In genomic region chr9:124203818-124204217, GRCh38 we compare ENCODE assay signal across 20 cellular contexts. TPM values are rescaled to one million over a fixed set of nuclear protein-coding genes. Genes with fewer than 3 reads are reported as not detected.
A peak's percentile ranks its signal among the peaks of the same experiment; 100 is the strongest.
DNase-seq lines count a peak whose midpoint lies in the region; ATAC-seq lines count a peak whose summit lies in the region.
"Had no signal": no experiment of that assay in that cellular context is flagged by ENCODE, and none has a peak within 500 bp of the region (broad histone marks: within the 10 kb centered on the region; RNA-seq: fewer than 3 reads in every experiment).

No MANE protein-coding gene starts in this region.

- no peaks in the 10 kb centered on the region for H3K27me3 Mint-ChIP-seq in activated CD8-positive, alpha-beta T cell treated with anti-CD3 and anti-CD28 coated beads, Interleukin-2, amount 10 ng/mL, durations not matched to agents 7 days and 5 days (ENCODE audit: low read depth)

- H3K36me3 Mint-ChIP-seq in activated CD8-positive, alpha-beta T cell treated with anti-CD3 and anti-CD28 coated beads, Interleukin-2, amount 10 ng/mL, durations not matched to agents 7 days and 5 days (ENCODE audit: low read depth), result peaks cover 23% of the 10 kb centered on the region
- H3K36me3 Mint-ChIP-seq: type B pancreatic cell had no signal

- POLR2A ChIA-PET in activated CD8-positive, alpha-beta T cell treated with anti-CD3 and anti-CD28 coated beads, Interleukin-2, amount 10 ng/mL, durations not matched to agents 7 days and 5 days (lab: Charles Lee), result interaction anchor here (1.4 to 3.2 kb wide), 3 partner anchors 10 to 83 kb away, joined by 4 to 19 read pairs (median 4); no protein-coding TSS in a partner anchor

- no peaks in the 10 kb centered on the region for H3K36me3 ChIP-seq in BLaER1
- H3K36me3 ChIP-seq: colonic mucosa had no signal

- H3K9me3 ChIP-seq in BLaER1, result no peaks in the 10 kb centered on the region
- H3K9me3 ChIP-seq: colonic mucosa had no signal

- peak overlapping the region; percentile 67 for H3K4me3 Mint-ChIP-seq in activated CD8-positive, alpha-beta T cell treated with anti-CD3 and anti-CD28 coated beads, Interleukin-2, amount 10 ng/mL, durations not matched to agents 7 days and 5 days
- H3K4me3 Mint-ChIP-seq: HFFc6, nephron progenitor cell, type B pancreatic cell had no signal

- peaks cover 84% of the 10 kb centered on the region for H3K4me1 Mint-ChIP-seq in activated CD8-positive, alpha-beta T cell treated with anti-CD3 and anti-CD28 coated beads, Interleukin-2, amount 10 ng/mL, durations not matched to agents 7 days and 5 days (ENCODE audit: low read depth)

- DNase-seq in CD1c-positive myeloid dendritic cell (ENCODE audit: extremely low spot score) (peak; percentile 83), iPS-NIHi7 (ENCODE audit: extremely low spot score) (peak; percentile 1), superior temporal gyrus (ENCODE audit: extremely low spot score) (no peak), DMS 273 treated with DMSO at 0.1 percent for 48 hours (lab: John Stamatoyannopoulos, UW) (no peak)
- DNase-seq in activated CD8-positive, alpha-beta T cell treated with anti-CD3 and anti-CD28 coated beads, Interleukin-2, amount 10 ng/mL, durations not matched to agents 7 days and 5 days, result no peak
- DNase-seq: colonic mucosa; COR-L47; head of caudate nucleus; HFFc6; NCI-H1417 treated with DMSO at 0.1 percent for 48 hours; NCI-H510A; nephron progenitor cell; stimulated activated naive CD4-positive, alpha-beta T cell treated with Interleukin-2 at 50 U/mL for 16 hours; T-helper 9 cell had no signal

- CTCF ChIA-PET in activated CD8-positive, alpha-beta T cell treated with anti-CD3 and anti-CD28 coated beads, Interleukin-2, amount 10 ng/mL, durations not matched to agents 7 days and 5 days (lab: Charles Lee), result interaction anchor here (0.8 to 1.5 kb wide), 3 partner anchors 9 to 191 kb away, joined by 3 read pairs; no protein-coding TSS in a partner anchor

- no peaks in the 10 kb centered on the region for H3K27me3 ChIP-seq in BLaER1
- H3K27me3 ChIP-seq: colonic mucosa had no signal

- peaks cover 4% of the 10 kb centered on the region for H3K9me3 Mint-ChIP-seq in activated CD8-positive, alpha-beta T cell treated with anti-CD3 and anti-CD28 coated beads, Interleukin-2, amount 10 ng/mL, durations not matched to agents 7 days and 5 days (ENCODE audit: insufficient read depth)
- H3K9me3 Mint-ChIP-seq: HFFc6 had no signal

- no peak for ATAC-seq in activated CD8-positive, alpha-beta T cell treated with anti-CD3 and anti-CD28 coated beads, Interleukin-2, amount 10 ng/mL, durations not matched to agents 7 days and 5 days
- no peak for ATAC-seq in GM19455 (IDR thresholded peaks at IDR 0.05; ENCODE audit: unreplicated experiment)
- ATAC-seq: activated CD4-positive, CD25-positive, alpha-beta regulatory T cell treated with anti-CD3 and anti-CD28 coated beads, Interleukin-2, amount 50 U/mL, for 24 hours; left lobe of liver had no signal

- peak overlapping the region; percentile 78 for H3K27ac ChIP-seq in BLaER1
- H3K27ac ChIP-seq: colonic mucosa, parathyroid adenoma had no signal

- H3K27ac Mint-ChIP-seq in activated CD8-positive, alpha-beta T cell treated with anti-CD3 and anti-CD28 coated beads, Interleukin-2, amount 10 ng/mL, durations not matched to agents 7 days and 5 days, result peak overlapping the region; percentile 99
- H3K27ac Mint-ChIP-seq: HFFc6, nephron progenitor cell, type B pancreatic cell had no signal

- H3K4me2 ChIP-seq in BLaER1, result peak overlapping the region; percentile 89

- peaks cover 100% of the 10 kb centered on the region for H3K4me1 ChIP-seq in BLaER1
- H3K4me1 ChIP-seq: colonic mucosa, parathyroid adenoma had no signal

- no peaks in the 10 kb centered on the region for H4K20me1 ChIP-seq in BLaER1

- H3K4me3 ChIP-seq in BLaER1, result no peak overlapping the region
- H3K4me3 ChIP-seq: colonic mucosa had no signal

- H3K9ac ChIP-seq in BLaER1, result no peak overlapping the region; the same call in 1 of the 2 replicates
- H3K9ac ChIP-seq: parathyroid adenoma had no signal

RNA-seq across cellular contexts. Expression of gene NEK6, which starts 53.9 kb away (rescaled TPM):
- total RNA-seq in activated CD8-positive, alpha-beta T cell treated with anti-CD3 and anti-CD28 coated beads, Interleukin-2, amount 10 ng/mL, durations not matched to agents 7 days and 5 days, result 10 to 100 TPM; 19.9 to 20.9 TPM

Comparison
In these comparisons a context has a peak if more than half of its experiments do, and no peak if none do; other contexts are left out.
1. DNase-seq: peak in CD1c-positive myeloid dendritic cell (single experiment) and iPS-NIHi7 (single experiment); none in activated CD8-positive, alpha-beta T cell treated with anti-CD3 and anti-CD28 coated beads, Interleukin-2, amount 10 ng/mL, durations not matched to agents 7 days and 5 days (single experiment), superior temporal gyrus (single experiment) and DMS 273 treated with DMSO at 0.1 percent for 48 hours (single experiment).